Comparison of ENCODE assay signal across 21 cellular contexts in the genomic region with DNA sequence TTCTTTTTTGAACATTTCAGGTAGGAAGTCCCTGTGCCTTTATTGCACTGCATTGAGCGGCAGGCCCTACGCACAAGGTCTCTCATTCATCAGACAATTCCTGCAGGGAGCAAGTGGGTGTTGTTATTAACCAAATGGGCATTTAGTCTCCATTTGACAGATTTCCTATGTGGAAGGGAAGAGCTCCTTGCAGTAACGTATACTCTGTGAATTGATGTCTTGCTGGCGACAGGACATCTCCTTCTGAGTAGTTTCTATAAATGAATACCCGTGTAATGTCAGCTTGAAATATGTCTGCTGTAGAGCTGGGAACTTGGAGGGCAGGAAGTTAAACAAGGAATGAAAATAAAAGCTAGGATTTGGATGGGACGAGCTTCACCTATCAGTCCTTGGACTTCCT. TPM values are rescaled to one million over a fixed set of nuclear protein-coding genes. Genes with fewer than 3 reads are reported as not detected.
DNase-seq lines count a peak whose midpoint lies in the region; ATAC-seq, FAIRE-seq and TF ChIP-seq lines count a peak whose summit lies in the region.
"Had no signal": no experiment of that assay in that cellular context is flagged by ENCODE, and none has a peak within 500 bp of the region (broad histone marks: within the 10 kb centered on the region; RNA-seq: fewer than 3 reads in every experiment).

No MANE protein-coding gene starts in this region.

- H3K27ac ChIP-seq in trophoblast cell (ENCODE audit: low read depth, low read length), result no peak overlapping the region

- peaks cover 39% of the 10 kb centered on the region for H3K36me3 Mint-ChIP-seq in activated T-cell treated with anti-CD3 and anti-CD28 coated beads, Interleukin-2, amount 50 U/mL, for 24 hours (ENCODE audit: low read depth)

- no peaks in the 10 kb centered on the region for H3K27me3 Mint-ChIP-seq in activated T-cell treated with anti-CD3 and anti-CD28 coated beads, Interleukin-2, amount 50 U/mL, for 24 hours
- H3K27me3 Mint-ChIP-seq: CD4-positive, alpha-beta T cell; IgD-negative memory B cell had no signal

- H3K4me1 Mint-ChIP-seq in activated T-cell treated with anti-CD3 and anti-CD28 coated beads, Interleukin-2, amount 50 U/mL, for 24 hours (ENCODE audit: low read depth), result peaks cover 23% of the 10 kb centered on the region

- H3K27me3 ChIP-seq in trophoblast cell (ENCODE audit: insufficient read depth, low read length), result no peaks in the 10 kb centered on the region
- H3K27me3 ChIP-seq: BE2C had no signal

- no peak overlapping the region for H3K4me3 ChIP-seq in trophoblast cell (ENCODE audit: low read depth, low read length)

- no peak overlapping the region for H4K91ac ChIP-seq in trophoblast cell (ENCODE audit: low read depth, low read length)

- no peaks in the 10 kb centered on the region for H3K4me1 ChIP-seq in trophoblast cell (ENCODE audit: control insufficient read depth in 1 of 2, insufficient read depth in 2 of 2, low read length in 2 of 2)
- H3K4me1 ChIP-seq: BE2C, Caco-2 had no signal

- no peak overlapping the region for H3K4me3 Mint-ChIP-seq in activated T-cell treated with anti-CD3 and anti-CD28 coated beads, Interleukin-2, amount 50 U/mL, for 24 hours
- H3K4me3 Mint-ChIP-seq: CD4-positive, alpha-beta T cell; H9; IgD-negative memory B cell had no signal

- H3K9ac ChIP-seq in trophoblast cell (ENCODE audit: low read length), result no peak overlapping the region

- H2AFZ ChIP-seq in trophoblast cell (ENCODE audit: insufficient read depth, low read length, poor library complexity), result no peak overlapping the region

- peak overlapping the region; percentile 18 for H4K12ac ChIP-seq in trophoblast cell (ENCODE audit: low read depth, low read length)

- H3K4me2 ChIP-seq in trophoblast cell (ENCODE audit: low read length), result no peak overlapping the region

- H2AK5ac ChIP-seq in trophoblast cell (ENCODE audit: low read length), result no peak overlapping the region

- FAIRE-seq in GM12892 (lab: Jason Lieb, UNC), result peak; percentile 74
- peak; percentile 47 for FAIRE-seq in GM18507 (lab: Jason Lieb, UNC)
- FAIRE-seq: A204.1, D721Med, H1, HTR-8/SVneo had no signal

- H4K8ac ChIP-seq in trophoblast cell (ENCODE audit: low read depth, low read length), result no peak overlapping the region

- no peak overlapping the region for H2BK12ac ChIP-seq in trophoblast cell (ENCODE audit: low read length)

- no peak overlapping the region for H2BK120ac ChIP-seq in trophoblast cell (ENCODE audit: insufficient read depth, low read length, poor library complexity)

- no peaks in the 10 kb centered on the region for H3K79me1 ChIP-seq in trophoblast cell (ENCODE audit: low read length)

- ATAC-seq in GM21515 (IDR thresholded peaks at IDR 0.05; ENCODE audit: unreplicated experiment), result no peak

- H3K23ac ChIP-seq in trophoblast cell (ENCODE audit: low read length), result no peak overlapping the region

- no peaks in the 10 kb centered on the region for H3K36me3 ChIP-seq in trophoblast cell (ENCODE audit: control insufficient read depth in 1 of 2, insufficient read depth in 2 of 2, low read length in 2 of 2)
- H3K36me3 ChIP-seq: BE2C had no signal

- H2BK5ac ChIP-seq in trophoblast cell (ENCODE audit: low read depth, low read length, poor library complexity), result no peak overlapping the region

- no peak for TF ChIP-seq POLR2A in GM12892 (IDR thresholded peaks at IDR 0.05; ENCODE audit: low read depth, low read length)

- no peaks in the 10 kb centered on the region for H3K9me3 Mint-ChIP-seq in activated T-cell treated with anti-CD3 and anti-CD28 coated beads, Interleukin-2, amount 50 U/mL, for 24 hours
- H3K9me3 Mint-ChIP-seq: CD4-positive, alpha-beta T cell; H9; IgD-negative memory B cell had no signal

- H3K9me3 ChIP-seq in trophoblast cell (ENCODE audit: insufficient read depth, low read depth, low read length), result no peaks in the 10 kb centered on the region
- H3K9me3 ChIP-seq: BE2C, Caco-2 had no signal

- no peaks in the 10 kb centered on the region for H3K79me2 ChIP-seq in trophoblast cell (ENCODE audit: control insufficient read depth, insufficient read depth, low read length, poor library complexity)

- no peak overlapping the region for H3K18ac ChIP-seq in trophoblast cell (ENCODE audit: low read length)

- H3K4ac ChIP-seq in trophoblast cell (ENCODE audit: low read depth, low read length), result no peak overlapping the region

- no peak for DNase-seq in activated T-cell treated with anti-CD3 and anti-CD28 coated beads, Interleukin-2, amount 50 U/mL, for 24 hours
- DNase-seq in activated T-cell treated with anti-CD3 and anti-CD28 coated beads, Interleukin-2, amount 50 U/mL, for 48 hours, result no peak
- DNase-seq in GM12892 (ENCODE audit: insufficient read length), result no peak
- no peak for DNase-seq in GM18507 (ENCODE audit: extremely low spot score, insufficient read length, low read depth)
- no peak for DNase-seq in trophoblast cell
- DNase-seq in NCI-H2081 (lab: John Stamatoyannopoulos, UW), result no peak
- DNase-seq: ACHN; BE2C; C1 segment of cervical spinal cord; Caco-2; CD4-positive, alpha-beta T cell; DMS153; DMS79; GDM1; H9 had no signal

- H3K27ac Mint-ChIP-seq in activated T-cell treated with anti-CD3 and anti-CD28 coated beads, Interleukin-2, amount 50 U/mL, for 24 hours, result peak overlapping the region; percentile 1
- H3K27ac Mint-ChIP-seq: CD4-positive, alpha-beta T cell had no signal

- H3K14ac ChIP-seq in trophoblast cell (ENCODE audit: low read length), result no peak overlapping the region

- no CpG with 5 or more reads among the region's 6 CpGs for WGBS in trophoblast cell (ENCODE audit: extremely low coverage, insufficient coverage, insufficient read length)

RNA-seq across cellular contexts. Expression of gene OR5B21, which starts 3.7 kb away (rescaled TPM):
- polyA plus RNA-seq in GM12892 (2012; ENCODE audit: missing spikeins), result not detected
- polyA plus RNA-seq in trophoblast cell (2013), result not detected in 2 replicates
- polyA plus RNA-seq: H1, IgD-negative memory B cell had no signal
